Comparison of ENCODE assay signal across 32 cellular contexts in genomic region chr5:35285435-35285834, GRCh38. TPM values are rescaled to one million over a fixed set of nuclear protein-coding genes. Genes with fewer than 3 reads are reported as not detected.
"Had no signal": no experiment of that assay in that cellular context is flagged by ENCODE, and none has a peak within 500 bp of the region (broad histone marks: within the 10 kb centered on the region; RNA-seq: fewer than 3 reads in every experiment).

No MANE protein-coding gene starts in this region.

- H3K27ac ChIP-seq: body of pancreas, colonic mucosa, esophagus muscularis mucosa, foreskin keratinocyte, gastrocnemius medialis, heart left ventricle had no signal

- H3K36me3 ChIP-seq: colonic mucosa, esophagus muscularis mucosa, gastrocnemius medialis, heart left ventricle had no signal

- H3K27me3 Mint-ChIP-seq: activated CD4-positive, alpha-beta memory T cell treated with anti-CD3 and anti-CD28 coated beads for 36 hours; activated naive CD4-positive, alpha-beta T cell treated with anti-CD3 and anti-CD28 coated beads, Interleukin-2, amount 10 ng/mL, durations not matched to agents 7 days and 5 days had no signal

- H3K27me3 ChIP-seq: body of pancreas, colonic mucosa, esophagus muscularis mucosa, gastrocnemius medialis, heart left ventricle had no signal

- H3K9me3 ChIP-seq: body of pancreas, colonic mucosa, gastrocnemius medialis had no signal

- H3K9me3 Mint-ChIP-seq: activated CD4-positive, alpha-beta T cell treated with anti-CD3 and anti-CD28 coated beads, Interleukin-2, amount 10 ng/mL, durations not matched to agents 24 days and 14 days; activated naive CD4-positive, alpha-beta T cell treated with anti-CD3 and anti-CD28 coated beads, Interleukin-2, amount 10 ng/mL, durations not matched to agents 7 days and 5 days; activated naive CD8-positive, alpha-beta T cell treated with anti-CD3 and anti-CD28 coated beads, Interleukin-2, amount 10 ng/mL, durations not matched to agents 7 days and 5 days; activated T-helper 1 cell treated with anti-CD3 and anti-CD28 coated beads, Interleukin-12 subunit alpha, Interleukin-12 subunit beta, Interleukin-2, Interleukin-4 antibody, amounts not matched to agents 30 ng/mL and 10 ng/mL and 1 ng/mL, durations not matched to agents 14 hours and 24 hours and 36 hours; activated T-helper 2 cell treated with anti-CD3 and anti-CD28 coated beads, Interferon-gamma antibody, Interleukin-2, Interleukin-4, amounts not matched to agents 10 μg/mL and 5 μg/mL and 100 μg/mL, durations not matched to agents 14 hours and 24 hours and 36 hours had no signal

- H3K27ac Mint-ChIP-seq: activated CD4-positive, alpha-beta memory T cell treated with anti-CD3 and anti-CD28 coated beads for 36 hours; activated CD4-positive, alpha-beta T cell treated with anti-CD3 and anti-CD28 coated beads for 36 hours; activated CD4-positive, alpha-beta T cell treated with anti-CD3 and anti-CD28 coated beads, Interleukin-2, amount 10 ng/mL, durations not matched to agents 24 days and 14 days; activated CD8-positive, alpha-beta memory T cell treated with anti-CD3 and anti-CD28 coated beads, Interleukin-2, amount 10 ng/mL, durations not matched to agents 7 days and 5 days; activated CD8-positive, alpha-beta T cell treated with anti-CD3 and anti-CD28 coated beads, Interleukin-2, amount 10 ng/mL, durations not matched to agents 7 days and 5 days; activated naive CD4-positive, alpha-beta T cell treated with anti-CD3 and anti-CD28 coated beads, Interleukin-2, amount 10 ng/mL, durations not matched to agents 7 days and 5 days; activated naive CD4-positive, alpha-beta T cell treated with anti-CD3 and anti-CD28 coated beads, Interleukin-2, amount 50 U/mL, for 72 hours; activated naive CD8-positive, alpha-beta T cell treated with anti-CD3 and anti-CD28 coated beads, Interleukin-2, amount 10 ng/mL, durations not matched to agents 7 days and 5 days; activated T-helper 1 cell treated with anti-CD3 and anti-CD28 coated beads, Interleukin-12 subunit alpha, Interleukin-12 subunit beta, Interleukin-2, Interleukin-4 antibody, amounts not matched to agents 30 ng/mL and 10 ng/mL and 1 ng/mL, durations not matched to agents 14 hours and 24 hours and 36 hours; activated T-helper 2 cell treated with anti-CD3 and anti-CD28 coated beads, Interferon-gamma antibody, Interleukin-2, Interleukin-4, amounts not matched to agents 10 μg/mL and 5 μg/mL and 100 μg/mL, durations not matched to agents 14 hours and 24 hours and 36 hours; endodermal cell had no signal

- H3K4me1 Mint-ChIP-seq: activated CD4-positive, alpha-beta T cell treated with anti-CD3 and anti-CD28 coated beads for 36 hours; activated CD4-positive, alpha-beta T cell treated with anti-CD3 and anti-CD28 coated beads, Interleukin-2, amount 10 ng/mL, durations not matched to agents 24 days and 14 days; activated CD8-positive, alpha-beta memory T cell treated with anti-CD3 and anti-CD28 coated beads, Interleukin-2, amount 10 ng/mL, durations not matched to agents 7 days and 5 days; activated naive CD4-positive, alpha-beta T cell treated with anti-CD3 and anti-CD28 coated beads, Interleukin-2, amount 10 ng/mL, durations not matched to agents 7 days and 5 days; activated naive CD8-positive, alpha-beta T cell treated with anti-CD3 and anti-CD28 coated beads, Interleukin-2, amount 10 ng/mL, durations not matched to agents 7 days and 5 days; endodermal cell had no signal

- H3K36me3 Mint-ChIP-seq: activated CD4-positive, alpha-beta memory T cell treated with anti-CD3 and anti-CD28 coated beads for 36 hours; activated CD8-positive, alpha-beta memory T cell treated with anti-CD3 and anti-CD28 coated beads, Interleukin-2, amount 10 ng/mL, durations not matched to agents 7 days and 5 days; activated naive CD4-positive, alpha-beta T cell treated with anti-CD3 and anti-CD28 coated beads, Interleukin-2, amount 10 ng/mL, durations not matched to agents 7 days and 5 days; activated naive CD4-positive, alpha-beta T cell treated with anti-CD3 and anti-CD28 coated beads, Interleukin-2, amount 50 U/mL, for 72 hours; activated naive CD8-positive, alpha-beta T cell treated with anti-CD3 and anti-CD28 coated beads, Interleukin-2, amount 10 ng/mL, durations not matched to agents 7 days and 5 days had no signal

- DNase-seq: activated CD4-positive, alpha-beta memory T cell treated with anti-CD3 and anti-CD28 coated beads for 36 hours; activated CD4-positive, alpha-beta T cell treated with anti-CD3 and anti-CD28 coated beads for 36 hours; activated CD4-positive, alpha-beta T cell treated with anti-CD3 and anti-CD28 coated beads, Interleukin-2, amount 10 ng/mL, durations not matched to agents 24 days and 14 days; activated CD4-positive, CD25-positive, alpha-beta regulatory T cell; activated CD4-positive, CD25-positive, alpha-beta regulatory T cell treated with anti-CD3 and anti-CD28 coated beads, Interleukin-2, amount 50 U/mL, for 72 hours; activated CD8-positive, alpha-beta memory T cell treated with anti-CD3 and anti-CD28 coated beads, Interleukin-2, amount 10 ng/mL, durations not matched to agents 7 days and 5 days; activated CD8-positive, alpha-beta memory T cell treated with anti-CD3 and anti-CD28 coated beads, Interleukin-2, amount 50 U/mL, for 4 hours; activated CD8-positive, alpha-beta T cell treated with anti-CD3 and anti-CD28 coated beads, Interleukin-2, amount 10 ng/mL, durations not matched to agents 7 days and 5 days; activated gamma-delta T cell; activated naive CD4-positive, alpha-beta T cell; activated naive CD4-positive, alpha-beta T cell treated with anti-CD3 and anti-CD28 coated beads, Interleukin-2, amount 10 ng/mL, durations not matched to agents 7 days and 5 days; activated naive CD8-positive, alpha-beta T cell treated with anti-CD3 and anti-CD28 coated beads, Interleukin-2, amount 10 ng/mL, durations not matched to agents 7 days and 5 days; activated T-cell treated with anti-CD3 and anti-CD28 coated beads, Interleukin-2, amount 50 U/mL, for 1 hour; activated T-cell treated with anti-CD3 and anti-CD28 coated beads, Interleukin-2, amount 50 U/mL, for 48 hours; amygdala; aorta; body of pancreas; caudate nucleus; colonic mucosa; effector memory CD4-positive, alpha-beta T cell; endodermal cell; foreskin keratinocyte; gastrocnemius medialis; glutamatergic neuron; heart left ventricle; T-helper 2 cell had no signal

- H3K4me3 ChIP-seq: body of pancreas, colonic mucosa, esophagus muscularis mucosa, gastrocnemius medialis, heart left ventricle had no signal

- H3K4me1 ChIP-seq: body of pancreas, colonic mucosa, esophagus muscularis mucosa, foreskin keratinocyte, gastrocnemius medialis, heart left ventricle had no signal

- H3K4me3 Mint-ChIP-seq: activated CD4-positive, alpha-beta memory T cell treated with anti-CD3 and anti-CD28 coated beads for 36 hours; activated CD4-positive, alpha-beta T cell treated with anti-CD3 and anti-CD28 coated beads for 36 hours; activated CD4-positive, alpha-beta T cell treated with anti-CD3 and anti-CD28 coated beads, Interleukin-2, amount 10 ng/mL, durations not matched to agents 24 days and 14 days; activated CD8-positive, alpha-beta memory T cell treated with anti-CD3 and anti-CD28 coated beads, Interleukin-2, amount 10 ng/mL, durations not matched to agents 7 days and 5 days; activated CD8-positive, alpha-beta T cell treated with anti-CD3 and anti-CD28 coated beads, Interleukin-2, amount 10 ng/mL, durations not matched to agents 7 days and 5 days; activated naive CD4-positive, alpha-beta T cell treated with anti-CD3 and anti-CD28 coated beads, Interleukin-2, amount 10 ng/mL, durations not matched to agents 7 days and 5 days; activated naive CD8-positive, alpha-beta T cell treated with anti-CD3 and anti-CD28 coated beads, Interleukin-2, amount 10 ng/mL, durations not matched to agents 7 days and 5 days; activated T-helper 1 cell treated with anti-CD3 and anti-CD28 coated beads, Interleukin-12 subunit alpha, Interleukin-12 subunit beta, Interleukin-2, Interleukin-4 antibody, amounts not matched to agents 30 ng/mL and 10 ng/mL and 1 ng/mL, durations not matched to agents 14 hours and 24 hours and 36 hours; endodermal cell had no signal

RNA-seq across cellular contexts. Expression of gene PRLR, which starts 55.1 kb away (rescaled TPM):
- total RNA-seq: activated CD4-positive, alpha-beta memory T cell treated with anti-CD3 and anti-CD28 coated beads for 36 hours; activated CD4-positive, alpha-beta T cell treated with anti-CD3 and anti-CD28 coated beads, Interleukin-2, amount 10 ng/mL, durations not matched to agents 24 days and 14 days; activated CD8-positive, alpha-beta memory T cell treated with anti-CD3 and anti-CD28 coated beads for 36 hours; activated CD8-positive, alpha-beta T cell treated with anti-CD3 and anti-CD28 coated beads, Interleukin-2, amount 10 ng/mL, durations not matched to agents 7 days and 5 days; activated naive CD8-positive, alpha-beta T cell treated with anti-CD3 and anti-CD28 coated beads, Interleukin-2, amount 10 ng/mL, durations not matched to agents 7 days and 5 days; activated T-helper 1 cell treated with anti-CD3 and anti-CD28 coated beads, Interleukin-12 subunit alpha, Interleukin-12 subunit beta, Interleukin-2, Interleukin-4 antibody, amounts not matched to agents 30 ng/mL and 10 ng/mL and 1 ng/mL, durations not matched to agents 14 hours and 24 hours and 36 hours; activated T-helper 2 cell treated with anti-CD3 and anti-CD28 coated beads, Interferon-gamma antibody, Interleukin-2, Interleukin-4, amounts not matched to agents 10 μg/mL and 5 μg/mL and 100 μg/mL, durations not matched to agents 14 hours and 24 hours and 36 hours; foreskin keratinocyte; T-helper 1 cell treated with Interleukin-12 subunit alpha and Interleukin-12 subunit beta and Interleukin-4 antibody, amounts not matched to agents 30 ng/mL and 1 ng/mL, for 36 hours had no signal
- polyA plus RNA-seq: foreskin keratinocyte had no signal
